Comparison of ENCODE assay signal across 16 cellular contexts in the genomic region with DNA sequence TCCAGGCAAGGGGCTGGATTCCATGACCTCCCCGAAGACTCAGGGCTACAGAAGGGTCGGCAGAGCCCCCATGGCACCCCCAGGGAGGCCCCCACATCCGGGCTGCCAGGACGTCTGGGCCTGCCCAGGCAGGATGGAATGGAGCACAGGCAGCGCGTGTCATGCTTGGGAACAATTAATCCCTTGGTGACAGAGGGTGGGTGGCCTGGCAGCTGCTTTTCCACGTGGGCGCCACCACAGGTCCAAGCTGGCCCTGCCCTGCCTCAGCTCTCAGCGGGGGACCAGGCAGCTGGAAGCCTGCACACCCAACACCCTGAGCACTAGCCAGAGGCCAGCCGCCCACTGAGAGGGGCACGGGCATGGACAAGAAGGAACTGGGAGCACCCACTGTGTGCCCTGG. TPM values are rescaled to one million over a fixed set of nuclear protein-coding genes. Genes with fewer than 3 reads are reported as not detected.
DNase-seq lines count a peak whose midpoint lies in the region; ATAC-seq lines count a peak whose summit lies in the region.
"Had no signal": no experiment of that assay in that cellular context is flagged by ENCODE, and none has a peak within 500 bp of the region (broad histone marks: within the 10 kb centered on the region; RNA-seq: fewer than 3 reads in every experiment).

No MANE protein-coding gene starts in this region.

- DNase-seq in CD1c-positive myeloid dendritic cell (ENCODE audit: extremely low spot score), result peak; percentile 34
- DNase-seq in NCI-H1694 treated with DMSO at 0.1 percent for 48 hours (lab: John Stamatoyannopoulos, UW), result peak; percentile 53
- DNase-seq in sciatic nerve (ENCODE audit: low spot score), result no peak
- DNase-seq in NCI-H2227 treated with DMSO at 0.1 percent for 48 hours (lab: John Stamatoyannopoulos, UW), result no peak
- DNase-seq in T-helper 2 cell, result no peak
- no peak for DNase-seq in NOMO-1 treated with DMSO at 0.1 percent for 48 hours (lab: John Stamatoyannopoulos, UW; ENCODE audit: unreplicated experiment)
- DNase-seq: activated effector memory CD4-positive, alpha-beta T cell treated with anti-CD3 and anti-CD28 coated beads, Interleukin-2, amount 50 U/mL, for 16 hours; AML-193; DND-41; effector CD8-positive, alpha-beta T cell; Karpas-422; mesenchymal stem cell; spleen had no signal

- peak; percentile 35 for ATAC-seq in esophagus mucosa
- ATAC-seq in sciatic nerve, result peak; percentile 2
- no peak for ATAC-seq in GM18861 (IDR thresholded peaks at IDR 0.05; ENCODE audit: unreplicated experiment)
- ATAC-seq: SK-N-SH treated with all-trans-retinoic acid at 6 μM for 48 hours had no signal

- intact Hi-C loops in sciatic nerve (cut with DNase I), result no loop called here

RNA-seq across cellular contexts. Expression of gene ELN, which starts 11.4 kb away (rescaled TPM):
- total RNA-seq in esophagus mucosa (4.9 TPM), sciatic nerve (62.8 TPM)

RNA-seq across cellular contexts. Expression of gene LIMK1, which starts 44.3 kb away (rescaled TPM):
- total RNA-seq in esophagus mucosa, result 10.2 TPM
- 17.6 TPM for total RNA-seq in sciatic nerve

Comparison
In these comparisons a context has a peak if more than half of its experiments do, and no peak if none do; other contexts are left out.
1. DNase-seq: peak in CD1c-positive myeloid dendritic cell (single experiment) and NCI-H1694 treated with DMSO at 0.1 percent for 48 hours (single experiment); none in sciatic nerve (single experiment), NCI-H2227 treated with DMSO at 0.1 percent for 48 hours (single experiment), T-helper 2 cell (0 of 5) and NOMO-1 treated with DMSO at 0.1 percent for 48 hours (single experiment).
2. RNA of gene ELN, which starts 11.4 kb away (total RNA-seq): 62.8 TPM in sciatic nerve (single experiment); 4.9 TPM in esophagus mucosa (single experiment); every median in the first group is over 10 times any median in the second.